Comparison of ENCODE assay signal across 25 cellular contexts in the genomic region with DNA sequence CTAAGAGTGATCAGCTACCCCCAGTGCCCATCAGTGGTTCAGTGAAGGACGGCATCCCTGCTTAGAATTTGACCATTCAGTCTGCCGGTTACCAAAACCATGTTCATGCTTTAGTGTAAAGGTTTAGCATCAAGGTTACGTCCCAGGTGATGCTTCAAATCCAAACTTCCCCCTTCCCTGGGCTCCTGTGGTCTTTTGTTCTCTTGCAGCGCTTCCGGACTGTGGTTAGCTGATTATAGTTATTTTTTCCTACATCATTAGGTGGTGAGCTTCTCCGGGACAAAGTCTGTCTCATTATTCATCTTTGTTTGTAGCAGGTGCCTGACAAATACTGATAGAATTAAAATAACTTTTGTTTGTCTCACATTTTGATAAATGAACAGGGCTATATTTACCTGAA. TPM values are rescaled to one million over a fixed set of nuclear protein-coding genes. Genes with fewer than 3 reads are reported as not detected.
DNase-seq lines count a peak whose midpoint lies in the region; ATAC-seq and TF ChIP-seq lines count a peak whose summit lies in the region.
"Had no signal": no experiment of that assay in that cellular context is flagged by ENCODE, and none has a peak within 500 bp of the region (broad histone marks: within the 10 kb centered on the region; RNA-seq: fewer than 3 reads in every experiment).

No MANE protein-coding gene starts in this region.

- POLR2A ChIA-PET in CD4-positive, alpha-beta memory T cell (lab: Charles Lee; ENCODE audit: partially characterized antibody) = no interaction called here

- CTCF ChIA-PET in CD4-positive, alpha-beta memory T cell (lab: Charles Lee; ENCODE audit: partially characterized antibody) = interaction anchor here (0.9 to 1.1 kb wide), 4 partner anchors 10 to 298 kb away, joined by 3 to 4 read pairs (median 4); no protein-coding TSS in a partner anchor

- H3K9me3 Mint-ChIP-seq in CD4-positive, alpha-beta memory T cell = peaks cover 0 to 1% (median 0%) of the 10 kb centered on the region in 8 donors
- no peaks in the 10 kb centered on the region for H3K9me3 Mint-ChIP-seq in activated T-helper 17 cell treated with anti-CD3 and anti-CD28 coated beads, Interleukin-2, amount 50 U/mL, for 72 hours

- peak overlapping the region in 6 of 7 donors; percentile 13 to 89 (median 76) for H3K27ac Mint-ChIP-seq in CD4-positive, alpha-beta memory T cell
- H3K27ac Mint-ChIP-seq in activated T-helper 17 cell treated with anti-CD3 and anti-CD28 coated beads, Interleukin-2, amount 50 U/mL, for 72 hours = peak overlapping the region; percentile 90
- H3K27ac Mint-ChIP-seq: activated CD8-positive, alpha-beta memory T cell treated with anti-CD3 and anti-CD28 coated beads, Interleukin-2, amount 10 ng/mL, durations not matched to agents 7 days and 5 days had no signal

- H3K27me3 Mint-ChIP-seq in CD4-positive, alpha-beta memory T cell = peaks cover 1 to 6% of the 10 kb centered on the region in 2 donors
- H3K27me3 Mint-ChIP-seq in activated T-helper 17 cell treated with anti-CD3 and anti-CD28 coated beads, Interleukin-2, amount 50 U/mL, for 72 hours = no peaks in the 10 kb centered on the region

- no peak overlapping the region for H3K9ac ChIP-seq in BLaER1 treated with 17β-estradiol and CSF1 and Interleukin-3, amounts not matched to agents 10 nM and 100 nM

- DNase-seq in CD4-positive, alpha-beta memory T cell = peak in 4 of 5 donors; percentile 11 to 58 (median 33)
- DNase-seq in lung microvascular endothelial cell (ENCODE audit: low read depth in 2 of 2) (peak; percentile 29 to 33), NAMALWA (ENCODE audit: low spot score) (no peak), foreskin fibroblast (no peak)
- DNase-seq in activated CD8-positive, alpha-beta memory T cell treated with anti-CD3 and anti-CD28 coated beads, Interleukin-2, amount 50 U/mL, for 48 hours = no peak
- DNase-seq: activated CD4-positive, alpha-beta T cell treated with anti-CD3 and anti-CD28 coated beads, Interleukin-2, amount 50 U/mL, for 1 hour; activated CD8-positive, alpha-beta memory T cell treated with anti-CD3 and anti-CD28 coated beads, Interleukin-2, amount 10 ng/mL, durations not matched to agents 7 days and 5 days; C1 segment of cervical spinal cord; Caco-2; cortex of kidney; DMS53; HCEC 1CT; islet precursor cell; left lung; NCI-H446; NCI-H774; psoas muscle; SIG-M5; stimulated activated CD4-positive, alpha-beta T cell treated with anti-CD3 and anti-CD28 coated beads, Interleukin-4, amount 100 ng/mL, for 4 hours; transverse colon; WERI-Rb-1 had no signal

- no peaks in the 10 kb centered on the region for H4K20me1 ChIP-seq in BLaER1 treated with 17β-estradiol and CSF1 and Interleukin-3, amounts not matched to agents 10 nM and 100 nM

- peak overlapping the region in 9 of 11 experiments; percentile 3 to 42 (median 26); a peak in 13 of 22 replicates for H3K4me2 ChIP-seq in BLaER1 treated with 17β-estradiol and CSF1 and Interleukin-3, amounts not matched to agents 10 nM and 100 nM

- H3K9me3 ChIP-seq in BLaER1 treated with 17β-estradiol and CSF1 and Interleukin-3, amounts not matched to agents 10 nM and 100 nM (replicated peaks in 1 of 11) = no peaks in the 10 kb centered on the region
- no peaks in the 10 kb centered on the region for H3K9me3 ChIP-seq in CD4-positive, alpha-beta memory T cell (ENCODE audit: control insufficient read depth in 1 of 2, low read length in 2 of 2)
- H3K9me3 ChIP-seq: Caco-2, left lung, neutrophil, psoas muscle, transverse colon had no signal

- no peak overlapping the region for H3K4me3 ChIP-seq in BLaER1 treated with 17β-estradiol and CSF1 and Interleukin-3, amounts not matched to agents 10 nM and 100 nM
- H3K4me3 ChIP-seq in CD4-positive, alpha-beta memory T cell (ENCODE audit: low read length in 2 of 2) = no peak overlapping the region
- no peak overlapping the region for H3K4me3 ChIP-seq in foreskin fibroblast (ENCODE audit: low read depth in 1 of 2, low read length in 2 of 2)
- H3K4me3 ChIP-seq: cardiac muscle cell, left lung, psoas muscle, transverse colon had no signal

- peaks cover 27 to 49% (median 36%) of the 10 kb centered on the region in 4 donors for H3K4me1 Mint-ChIP-seq in CD4-positive, alpha-beta memory T cell
- H3K4me1 Mint-ChIP-seq in activated T-helper 17 cell treated with anti-CD3 and anti-CD28 coated beads, Interleukin-2, amount 50 U/mL, for 72 hours = peaks cover 20% of the 10 kb centered on the region

- no peak for ATAC-seq in activated T-helper 17 cell treated with anti-CD3 and anti-CD28 coated beads, Interleukin-2, amount 50 U/mL, for 72 hours (replicated peaks)
- ATAC-seq: activated CD8-positive, alpha-beta memory T cell treated with anti-CD3 and anti-CD28 coated beads, Interleukin-2, amount 10 ng/mL, durations not matched to agents 7 days and 5 days; left lung; psoas muscle had no signal

- H3K36me3 Mint-ChIP-seq in CD4-positive, alpha-beta memory T cell = no peaks in the 10 kb centered on the region
- H3K36me3 Mint-ChIP-seq in activated T-helper 17 cell treated with anti-CD3 and anti-CD28 coated beads, Interleukin-2, amount 50 U/mL, for 72 hours (ENCODE audit: low read depth) = peaks cover 5% of the 10 kb centered on the region
- H3K36me3 Mint-ChIP-seq: activated CD8-positive, alpha-beta memory T cell treated with anti-CD3 and anti-CD28 coated beads, Interleukin-2, amount 10 ng/mL, durations not matched to agents 7 days and 5 days had no signal

- peaks cover 30 to 51% (median 40%) of the 10 kb centered on the region in 10 experiments for H3K4me1 ChIP-seq in BLaER1 treated with 17β-estradiol and CSF1 and Interleukin-3, amounts not matched to agents 10 nM and 100 nM
- peaks cover 24% of the 10 kb centered on the region for H3K4me1 ChIP-seq in CD4-positive, alpha-beta memory T cell (ENCODE audit: insufficient read depth, low read length)
- H3K4me1 ChIP-seq: psoas muscle had no signal

- peak overlapping the region in 3 of 8 donors; percentile 1 to 39 (median 23) for H3K4me3 Mint-ChIP-seq in CD4-positive, alpha-beta memory T cell
- H3K4me3 Mint-ChIP-seq in activated T-helper 17 cell treated with anti-CD3 and anti-CD28 coated beads, Interleukin-2, amount 50 U/mL, for 72 hours = peak overlapping the region; percentile 19
- H3K4me3 Mint-ChIP-seq: activated CD8-positive, alpha-beta memory T cell treated with anti-CD3 and anti-CD28 coated beads, Interleukin-2, amount 10 ng/mL, durations not matched to agents 7 days and 5 days had no signal

- TF ChIP-seq CTCF in foreskin fibroblast (IDR thresholded peaks at IDR 0.05; ENCODE audit: low read depth, low read length) = no peak

- intact Hi-C loops in CD4-positive, alpha-beta memory T cell (cut with micrococcal nuclease) = loop anchor here (5.0 to 10.0 kb wide), 2 partner anchors 94 to 1961 kb away; no protein-coding TSS in a partner anchor

- H3K36me3 ChIP-seq in BLaER1 treated with 17β-estradiol and CSF1 and Interleukin-3, amounts not matched to agents 10 nM and 100 nM = no peaks in the 10 kb centered on the region
- no peaks in the 10 kb centered on the region for H3K36me3 ChIP-seq in CD4-positive, alpha-beta memory T cell (ENCODE audit: insufficient read depth, low read length)
- H3K36me3 ChIP-seq: cardiac muscle cell, left lung, neutrophil, transverse colon, WERI-Rb-1 had no signal

- no peaks in the 10 kb centered on the region for H3K27me3 ChIP-seq in BLaER1 treated with 17β-estradiol and CSF1 and Interleukin-3, amounts not matched to agents 10 nM and 100 nM
- no peaks in the 10 kb centered on the region for H3K27me3 ChIP-seq in CD4-positive, alpha-beta memory T cell (ENCODE audit: insufficient read depth, low read length)
- H3K27me3 ChIP-seq: cardiac muscle cell, transverse colon had no signal

- H3K27ac ChIP-seq in BLaER1 treated with 17β-estradiol and CSF1 and Interleukin-3, amounts not matched to agents 10 nM and 100 nM = no peak overlapping the region
- no peak overlapping the region for H3K27ac ChIP-seq in CD4-positive, alpha-beta memory T cell (ENCODE audit: low read depth, low read length)
- H3K27ac ChIP-seq: neutrophil, psoas muscle, transverse colon, WERI-Rb-1 had no signal

RNA-seq across cellular contexts. Expression of a gene that starts 28.3 kb away (rescaled TPM):
- 1 to 10 TPM; 1.2 to 1.7 TPM for total RNA-seq in CD4-positive, alpha-beta memory T cell
- under 1 TPM; 0.16 to 0.96 TPM for polyA plus RNA-seq in CD4-positive, alpha-beta memory T cell
- not detected for total RNA-seq in activated T-helper 17 cell treated with anti-CD3 and anti-CD28 coated beads, Interleukin-2, amount 50 U/mL, for 72 hours
- 49.7 and 86.3 TPM in 2 replicates for total RNA-seq in lung microvascular endothelial cell
- total RNA-seq: activated CD8-positive, alpha-beta memory T cell treated with anti-CD3 and anti-CD28 coated beads, Interleukin-2, amount 10 ng/mL, durations not matched to agents 7 days and 5 days had no signal

Comparison
In these comparisons a context has a peak if more than half of its experiments do, and no peak if none do; other contexts are left out.
1. DNase-seq: peak in CD4-positive, alpha-beta memory T cell (4 of 5) and lung microvascular endothelial cell (2 of 2); none in activated CD8-positive, alpha-beta memory T cell treated with anti-CD3 and anti-CD28 coated beads, Interleukin-2, amount 50 U/mL, for 48 hours (single experiment), NAMALWA (single experiment) and foreskin fibroblast (0 of 2).
2. RNA of a gene that starts 28.3 kb away (total RNA-seq): 49.7 to 86.3 TPM in lung microvascular endothelial cell; 1.2 to 1.7 TPM in CD4-positive, alpha-beta memory T cell and not detected in activated T-helper 17 cell treated with anti-CD3 and anti-CD28 coated beads, Interleukin-2, amount 50 U/mL, for 72 hours; every median in the first group is over 10 times any median in the second.